ENCODE assay signal across 18 cellular contexts in the genomic region with DNA sequence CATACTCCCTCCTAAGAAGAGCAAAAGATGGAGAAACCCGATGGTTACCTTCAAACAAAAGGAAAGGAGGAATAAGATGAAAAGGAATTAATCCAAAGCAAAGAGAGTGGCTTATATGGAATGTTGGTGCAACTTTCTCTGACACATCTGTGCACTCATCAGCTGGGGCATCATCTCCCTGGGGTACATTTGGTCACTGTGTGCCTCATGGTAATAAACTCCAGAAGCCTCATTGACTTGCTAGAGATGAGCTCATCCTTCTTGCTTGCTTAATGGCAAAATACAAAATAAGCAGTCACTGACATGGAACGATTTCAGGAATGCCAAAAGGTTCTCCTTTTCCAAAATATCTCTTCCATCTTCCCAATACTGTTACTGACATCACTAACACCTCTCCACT. TPM values are rescaled to one million over a fixed set of nuclear protein-coding genes. Genes with fewer than 3 reads are reported as not detected.
DNase-seq lines count a peak whose midpoint lies in the region; ATAC-seq and TF ChIP-seq lines count a peak whose summit lies in the region.
"Had no signal": no experiment of that assay in that cellular context is flagged by ENCODE, and none has a peak within 500 bp of the region (broad histone marks: within the 10 kb centered on the region; RNA-seq: fewer than 3 reads in every experiment).

No MANE protein-coding gene starts in this region.

- no peaks in the 10 kb centered on the region for H3K9me3 Mint-ChIP-seq in CD4-positive, alpha-beta T cell
- H3K9me3 Mint-ChIP-seq: T-helper 2 cell treated with Interferon-gamma antibody and Interleukin-4, amounts not matched to agents 5 μg/mL and 100 μg/mL, for 36 hours had no signal

- H4K20me1 ChIP-seq in GM23248 (ENCODE audit: insufficient read depth) = no peaks in the 10 kb centered on the region

- peaks cover 84% of the 10 kb centered on the region for H3K4me1 ChIP-seq in GM23248 (ENCODE audit: insufficient read depth)
- peaks cover 90% of the 10 kb centered on the region for H3K4me1 ChIP-seq in adipocyte (ENCODE audit: control insufficient read depth, insufficient read depth, low read length)

- DNase-seq in GM23248 (peak; percentile 97), adipocyte (ENCODE audit: low read depth) (peak; percentile 62), hepatic stellate cell (ENCODE audit: low spot score) (peak; percentile 57), stromal cell of bone marrow (ENCODE audit: low read depth) (peak; percentile 78), Kasumi-1 (lab: John Stamatoyannopoulos, UW) (no peak), MV-4-11 (lab: John Stamatoyannopoulos, UW) (no peak)
- DNase-seq in activated effector memory CD4-positive, alpha-beta T cell treated with Interleukin-2 at 50 U/mL for 16 hours = no peak
- no peak for DNase-seq in CD4-positive, alpha-beta T cell
- DNase-seq: effector CD4-positive, alpha-beta T cell; left cardiac atrium; naive thymus-derived CD4-positive, alpha-beta T cell; NCI-H1417 treated with DMSO at 0.1 percent for 48 hours; NCI-H510A; right cardiac atrium; stimulated activated CD4-positive, alpha-beta T cell treated with anti-CD3 and anti-CD28 coated beads, Interleukin-4, amount 100 ng/mL, for 4 hours; stimulated activated naive CD4-positive, alpha-beta T cell treated with Interleukin-2 at 50 U/mL for 16 hours had no signal

- no peak overlapping the region for H2AFZ ChIP-seq in GM23248

- H3K4me1 Mint-ChIP-seq in CD4-positive, alpha-beta T cell (ENCODE audit: low read depth) = no peaks in the 10 kb centered on the region
- H3K4me1 Mint-ChIP-seq: naive thymus-derived CD4-positive, alpha-beta T cell had no signal

- POLR2A ChIA-PET in CD4-positive, alpha-beta T cell (lab: Charles Lee) = no interaction called here

- CTCF ChIA-PET in CD4-positive, alpha-beta T cell (lab: Charles Lee) = no interaction called here

- in situ Hi-C loops in GM23248 (cut with MboI) = no loop called here

- peak overlapping the region; percentile 97 for H3K27ac ChIP-seq in GM23248
- no peak overlapping the region for H3K27ac ChIP-seq in CD4-positive, alpha-beta T cell (ENCODE audit: low read depth, low read length)

- H3K9me3 ChIP-seq in GM23248 (ENCODE audit: low read depth) (no peaks in the 10 kb centered on the region), adipocyte (ENCODE audit: control insufficient read depth, low read length) (no peaks in the 10 kb centered on the region)
- no peaks in the 10 kb centered on the region for H3K9me3 ChIP-seq in CD4-positive, alpha-beta T cell (ENCODE audit: control insufficient read depth, low read length)

- no peak for ATAC-seq in CD4-positive, alpha-beta T cell (ENCODE audit: poor library complexity)
- ATAC-seq: naive thymus-derived CD4-positive, alpha-beta T cell; Panc1; right cardiac atrium had no signal

- H3K79me2 ChIP-seq in GM23248 (ENCODE audit: insufficient read depth) = peaks cover 90% of the 10 kb centered on the region

- peak overlapping the region; percentile 31 for H3K4me3 ChIP-seq in GM23248
- H3K4me3 ChIP-seq in adipocyte (ENCODE audit: low read length) = peak overlapping the region; percentile 14

- no peak overlapping the region for H3K27ac Mint-ChIP-seq in CD4-positive, alpha-beta T cell
- H3K27ac Mint-ChIP-seq: naive thymus-derived CD4-positive, alpha-beta T cell; T-helper 2 cell treated with Interferon-gamma antibody and Interleukin-4, amounts not matched to agents 5 μg/mL and 100 μg/mL, for 36 hours had no signal

- 16 to 19% methylated on average over 2 of the region's 2 CpGs for WGBS in GM23248 (ENCODE audit: low coverage in 1 of 2, low lambda C conversion rate in 2 of 2, missing lambda C conversion rate in 2 of 2), 2 experiments

- H3K27me3 Mint-ChIP-seq in CD4-positive, alpha-beta T cell = peaks cover 32% of the 10 kb centered on the region

- H3K4me2 ChIP-seq in GM23248 (ENCODE audit: unreplicated experiment) = peak overlapping the region; percentile 52

- peaks cover 96% of the 10 kb centered on the region for H3F3A ChIP-seq in GM23248 (ENCODE audit: insufficient read depth)

- no peak overlapping the region for H3K4me3 Mint-ChIP-seq in CD4-positive, alpha-beta T cell
- H3K4me3 Mint-ChIP-seq: naive thymus-derived CD4-positive, alpha-beta T cell; T-helper 2 cell treated with Interferon-gamma antibody and Interleukin-4, amounts not matched to agents 5 μg/mL and 100 μg/mL, for 36 hours had no signal

- intact Hi-C loops in CD4-positive, alpha-beta T cell (cut with DNase I, micrococcal nuclease) = no loop called here

- H3K9ac ChIP-seq in GM23248 = peak overlapping the region; percentile 68
- H3K9ac ChIP-seq in adipocyte (ENCODE audit: low read length) = peak overlapping the region; percentile 8

- no peaks in the 10 kb centered on the region for H3K36me3 Mint-ChIP-seq in CD4-positive, alpha-beta T cell (ENCODE audit: low read depth)
- H3K36me3 Mint-ChIP-seq: naive thymus-derived CD4-positive, alpha-beta T cell had no signal

- no peaks in the 10 kb centered on the region for H3K9me2 ChIP-seq in GM23248 (ENCODE audit: insufficient read depth)

- TF ChIP-seq CTCF in CD4-positive, alpha-beta T cell (IDR thresholded peaks at IDR 0.05) = no peak

- no peaks in the 10 kb centered on the region for H3K27me3 ChIP-seq in GM23248 (replicated peaks; ENCODE audit: insufficient read depth)
- H3K27me3 ChIP-seq in adipocyte (replicated peaks; ENCODE audit: control insufficient read depth, insufficient read depth, low read length) = no peaks in the 10 kb centered on the region
- H3K27me3 ChIP-seq in CD4-positive, alpha-beta T cell (ENCODE audit: control insufficient read depth, insufficient read depth, low read length) = no peaks in the 10 kb centered on the region

- peaks cover 80% of the 10 kb centered on the region for H3K36me3 ChIP-seq in GM23248 (ENCODE audit: low read depth)
- H3K36me3 ChIP-seq in adipocyte (ENCODE audit: control insufficient read depth, insufficient read depth, low read length, severe bottlenecking) = peaks cover 96% of the 10 kb centered on the region

RNA-seq across cellular contexts. Expression of gene CAV1, which starts 22.5 kb away (rescaled TPM):
- total RNA-seq in GM23248 (2014; rRNA removed; shearing (Covaris generic)) = 1,062 and 1,092 TPM in 2 replicates
- 1,736 and 1,789 TPM in 2 replicates for polyA plus RNA-seq in GM23248 (2016; fragmentation: Nextera tagmentation; extraction: Ambion mirVana)
- not detected for total RNA-seq in CD4-positive, alpha-beta T cell
- polyA plus RNA-seq: naive thymus-derived CD4-positive, alpha-beta T cell had no signal

RNA-seq across cellular contexts. Expression of gene CAV2, which starts 47.8 kb away (rescaled TPM):
- 251 and 283 TPM in 2 replicates for total RNA-seq in GM23248 (2014; rRNA removed; shearing (Covaris generic))
- polyA plus RNA-seq in GM23248 (2016; fragmentation: Nextera tagmentation; extraction: Ambion mirVana) = 344 and 358 TPM in 2 replicates
- total RNA-seq in CD4-positive, alpha-beta T cell = not detected
- polyA plus RNA-seq: naive thymus-derived CD4-positive, alpha-beta T cell had no signal

Comparison
In these comparisons a context has a peak if more than half of its experiments do, and no peak if none do; other contexts are left out.
1. DNase-seq: peak in GM23248 (single experiment), adipocyte (single experiment), hepatic stellate cell (single experiment) and stromal cell of bone marrow (single experiment); none in activated effector memory CD4-positive, alpha-beta T cell treated with Interleukin-2 at 50 U/mL for 16 hours (single experiment), Kasumi-1 (0 of 2), MV-4-11 (single experiment) and CD4-positive, alpha-beta T cell (0 of 10).
2. RNA of gene CAV1, which starts 22.5 kb away (total RNA-seq): 1,062 to 1,092 TPM in GM23248; not detected in CD4-positive, alpha-beta T cell; every median in the first group is over 1,000 times any median in the second.
3. RNA of gene CAV2, which starts 47.8 kb away (total RNA-seq): 251 to 283 TPM in GM23248; not detected in CD4-positive, alpha-beta T cell; every median in the first group is over 100 times any median in the second.